Comparison of ENCODE assay signal across 8 cellular contexts in genomic region chr5:180291234-180291940, GRCh38. TPM values are rescaled to one million over a fixed set of nuclear protein-coding genes. Genes with fewer than 3 reads are reported as not detected.
DNase-seq lines count a peak whose midpoint lies in the region; ATAC-seq and TF ChIP-seq lines count a peak whose summit lies in the region.

No MANE protein-coding gene starts in this region.

- H3K9me3 ChIP-seq in OCI-LY7 (ENCODE audit: low read length), result no peaks in the 10 kb centered on the region
- H3K9me3 ChIP-seq in colonic mucosa, result no peaks in the 10 kb centered on the region
- no peaks in the 10 kb centered on the region for H3K9me3 ChIP-seq in upper lobe of right lung

- H3K27ac ChIP-seq in OCI-LY7 (ENCODE audit: low read depth, low read length, poor library complexity, severe bottlenecking) (no peak overlapping the region), colonic mucosa (no peak overlapping the region), upper lobe of right lung (no peak overlapping the region)

- H3K4me3 ChIP-seq in AG09309 (ENCODE audit: control insufficient read depth, low read depth, low read length) (peak overlapping the region; percentile 68), OCI-LY7 (ENCODE audit: low read depth, low read length, poor library complexity, severe bottlenecking) (peak overlapping the region; percentile 75), colonic mucosa (peak overlapping the region; percentile 73), upper lobe of right lung (peak overlapping the region; percentile 65)

- H3K79me2 ChIP-seq in OCI-LY7 (ENCODE audit: insufficient read depth, low read depth, low read length), result peaks cover 35% of the 10 kb centered on the region

- peak; percentile 16 for TF ChIP-seq CTCF in AG09309 (IDR thresholded peaks at IDR 0.05; ENCODE audit: control insufficient read depth, insufficient read depth, low read depth, low read length, missing control alignments)
- 0 out of 2 replicates have a peak, but pooled peaks have one; percentile 36 for TF ChIP-seq CTCF in OCI-LY7 (conservative IDR thresholded peaks at IDR 0.05; ENCODE audit: low read length)
- no peak for TF ChIP-seq CTCF in colonic mucosa (IDR thresholded peaks at IDR 0.05)
- no peak for TF ChIP-seq CTCF in upper lobe of right lung (IDR thresholded peaks at IDR 0.05)

- CTCF ChIA-PET in OCI-LY7 (lab: Charles Lee; ENCODE audit: unreplicated experiment), result no interaction called here

- H3K9me2 ChIP-seq in OCI-LY7 (ENCODE audit: insufficient read depth, low read length), result no peaks in the 10 kb centered on the region

- peak overlapping the region; percentile 96 for H3K4me2 ChIP-seq in OCI-LY7 (ENCODE audit: low read length)

- no peak for TF ChIP-seq POLR2A in GM18505 (IDR thresholded peaks at IDR 0.05; ENCODE audit: borderline replicate concordance, extremely low read depth, insufficient read depth, insufficient read length)

- DNase-seq in AG09309 (ENCODE audit: low read depth) (no peak), OCI-LY7 (ENCODE audit: low spot score) (peak; percentile 54), colonic mucosa (peak; percentile 27), medulla oblongata (ENCODE audit: extremely low spot score) (peak; percentile 12), upper lobe of right lung (peak; percentile 73), A172 (ENCODE audit: low spot score) (no peak)

- H3K27me3 ChIP-seq in colonic mucosa (no peaks in the 10 kb centered on the region), upper lobe of right lung (no peaks in the 10 kb centered on the region)

- ATAC-seq in GM18505 (IDR thresholded peaks at IDR 0.05; ENCODE audit: unreplicated experiment) (peak; percentile 36), HG02870 (IDR thresholded peaks at IDR 0.05; ENCODE audit: unreplicated experiment) (peak; percentile 27), upper lobe of right lung (peak; percentile 2)

- intact Hi-C loops in OCI-LY7 (cut with micrococcal nuclease; ENCODE audit: unreplicated experiment) (loop anchor here (5.0 kb wide), 1 partner anchor 384 kb away; the partner anchor contains the start of gene TBC1D9B), colonic mucosa (cut with DNase I) (no loop called here), upper lobe of right lung (cut with DNase I) (loop anchor here (5.0 kb wide), 1 partner anchor 181 kb away; no protein-coding TSS in a partner anchor)

- H3K4me1 ChIP-seq in OCI-LY7 (ENCODE audit: insufficient read depth, low read length, poor library complexity, severe bottlenecking) (peaks cover 33% of the 10 kb centered on the region), colonic mucosa (peaks cover 12% of the 10 kb centered on the region), upper lobe of right lung (peaks cover 17% of the 10 kb centered on the region)

- POLR2A ChIA-PET in OCI-LY7 (lab: Charles Lee), result interaction anchor here (0.6 to 0.9 kb wide), 2 partner anchors 14 to 161 kb away, joined by 3 to 4 read pairs; no protein-coding TSS in a partner anchor

- H2AFZ ChIP-seq in OCI-LY7 (ENCODE audit: low read length), result no peak overlapping the region

- H3K9ac ChIP-seq in colonic mucosa (ENCODE audit: low read depth in 2 of 2, low read length in 2 of 2), result peak overlapping the region; percentile 63 to 84

- H3K36me3 ChIP-seq in OCI-LY7 (ENCODE audit: insufficient read depth, low read length), result peaks cover 35% of the 10 kb centered on the region
- H3K36me3 ChIP-seq in colonic mucosa, result no peaks in the 10 kb centered on the region
- H3K36me3 ChIP-seq in upper lobe of right lung, result peaks cover 4% of the 10 kb centered on the region

- no TSS peak for BruUV-seq in OCI-LY7 (replicated peaks; lab: Mats Ljungman, UMichigan)

- H4K20me1 ChIP-seq in OCI-LY7 (ENCODE audit: insufficient read depth, low read length), result peaks cover 19% of the 10 kb centered on the region; the same call in 1 of the 2 replicates

RNA-seq across cellular contexts. Expression of gene MAPK9, which starts 0.5 kb away (rescaled TPM):
- total RNA-seq in OCI-LY7 (2014; rRNA removed; shearing (Covaris generic)), result 19.9 and 21.8 TPM in 2 replicates
- 42.1 and 45.7 TPM in 2 replicates for total RNA-seq in OCI-LY7 (2022)
- total RNA-seq in colonic mucosa, result 10 to 100 TPM; 46.4 to 50.2 TPM
- total RNA-seq in upper lobe of right lung, result 39.5 TPM
- 36.9 and 37.9 TPM in 2 replicates for total RNA-seq in A172 (2014; rRNA removed; shearing (Covaris generic))

Comparison
In these comparisons a context has a peak if more than half of its experiments do, and no peak if none do; other contexts are left out.
1. DNase-seq: peak in OCI-LY7 (single experiment), colonic mucosa (single experiment), medulla oblongata (single experiment) and upper lobe of right lung (single experiment); none in AG09309 (single experiment) and A172 (single experiment).
2. CTCF ChIP-seq: peak in AG09309 (single experiment) and OCI-LY7 (single experiment); none in colonic mucosa (single experiment) and upper lobe of right lung (single experiment).
3. Peak in every context shown above with its lines, with median percentiles within 50 percentile points of each other: H3K4me3 ChIP-seq and ATAC-seq.